In genomic region chr11:12044799-12045198, GRCh38 we compare ENCODE assay signal across 9 cellular contexts. TPM values are rescaled to one million over a fixed set of nuclear protein-coding genes. Genes with fewer than 3 reads are reported as not detected.
DNase-seq lines count a peak whose midpoint lies in the region; ATAC-seq and TF ChIP-seq lines count a peak whose summit lies in the region.
"Had no signal": no experiment of that assay in that cellular context is flagged by ENCODE, and none has a peak within 500 bp of the region (broad histone marks: within the 10 kb centered on the region; RNA-seq: fewer than 3 reads in every experiment).

No MANE protein-coding gene starts in this region.

- H3K27me3 ChIP-seq in brain microvascular endothelial cell (replicated peaks) (no peaks in the 10 kb centered on the region), mesendoderm (ENCODE audit: insufficient read depth, low read length, poor library complexity) (no peaks in the 10 kb centered on the region), transverse colon (no peaks in the 10 kb centered on the region)

- in situ Hi-C loops in brain microvascular endothelial cell (cut with HindIII; ENCODE audit: low pct_ligation_motif_present, low sequenced_read_pairs) (no loop called here), transverse colon (cut with MboI; ENCODE audit: low pct_ligation_motif_present in 1 of 4, low pct_unique_long_range_greater_than_20kb in 1 of 4, low sequenced_read_pairs in 3 of 4) (loop anchor here (5.0 to 25.0 kb wide), 10 partner anchors 107 to 252 kb away; no protein-coding TSS in a partner anchor)

- no peak overlapping the region for H2AK5ac ChIP-seq in mesendoderm (ENCODE audit: low read length)

- TF ChIP-seq CTCF in brain microvascular endothelial cell (IDR thresholded peaks at IDR 0.05; ENCODE audit: low read depth, low read length, missing control alignments) = no peak
- TF ChIP-seq CTCF in transverse colon (IDR thresholded peaks at IDR 0.05) = no peak

- no peaks in the 10 kb centered on the region for H3K79me2 ChIP-seq in mesendoderm (ENCODE audit: control insufficient read depth, insufficient read depth, low read length)

- H3K23ac ChIP-seq in mesendoderm (ENCODE audit: low read length) = no peak overlapping the region

- H3K18ac ChIP-seq in mesendoderm (ENCODE audit: low read length) = no peak overlapping the region

- no peak overlapping the region for H3K4ac ChIP-seq in mesendoderm (ENCODE audit: low read depth, low read length)

- H4K8ac ChIP-seq in mesendoderm (ENCODE audit: low read depth, low read length) = no peak overlapping the region

- DNase-seq in DMS53 (lab: John Stamatoyannopoulos, UW) = peak; percentile 30
- no peak for DNase-seq in DMS53 treated with DMSO at 0.1 percent for 48 hours (lab: John Stamatoyannopoulos, UW; ENCODE audit: unreplicated experiment)
- no peak for DNase-seq in brain microvascular endothelial cell
- no peak for DNase-seq in mesendoderm
- DNase-seq in transverse colon = no peak
- DNase-seq in HK-2 (ENCODE audit: unreplicated experiment) = no peak
- DNase-seq in NAMALWA (ENCODE audit: low spot score) = no peak

- ATAC-seq in HG03565 (IDR thresholded peaks at IDR 0.05; ENCODE audit: unreplicated experiment) = no peak

- no peak overlapping the region for H3K4me3 ChIP-seq in brain microvascular endothelial cell (ENCODE audit: low read depth, low read length)
- H3K4me3 ChIP-seq in mesendoderm (ENCODE audit: low read length) = no peak overlapping the region
- no peak overlapping the region for H3K4me3 ChIP-seq in transverse colon

- no peak for TF ChIP-seq EP300 in transverse colon (IDR thresholded peaks at IDR 0.05; ENCODE audit: low read depth)

- H2BK120ac ChIP-seq in mesendoderm (ENCODE audit: low read depth, low read length) = no peak overlapping the region

- no peak overlapping the region for H3K4me2 ChIP-seq in mesendoderm (ENCODE audit: low read length)

- no peaks in the 10 kb centered on the region for H3K9me3 ChIP-seq in transverse colon

- H2BK15ac ChIP-seq in mesendoderm (replicated peaks; ENCODE audit: low read depth) = no peak overlapping the region

- H3K27ac ChIP-seq in brain microvascular endothelial cell (peak overlapping the region; percentile 90), mesendoderm (ENCODE audit: low read depth, low read length) (no peak overlapping the region), transverse colon (peak overlapping the region; percentile 6 to 66 (median 30))
- H3K27ac ChIP-seq: 22Rv1 had no signal

- H3K36me3 ChIP-seq in brain microvascular endothelial cell (replicated peaks) (no peaks in the 10 kb centered on the region), mesendoderm (ENCODE audit: control insufficient read depth, insufficient read depth, low read length) (no peaks in the 10 kb centered on the region), transverse colon (no peaks in the 10 kb centered on the region)

- no peak for TF ChIP-seq POLR2A in transverse colon (IDR thresholded peaks at IDR 0.05)

- no peaks in the 10 kb centered on the region for H3K4me1 ChIP-seq in mesendoderm (ENCODE audit: control insufficient read depth, low read depth, low read length)
- H3K4me1 ChIP-seq in transverse colon = peaks cover 0 to 15% (median 9%) of the 10 kb centered on the region in 4 donors

- intact Hi-C loops in transverse colon (cut with DNase I; ENCODE audit: low total_unique reads) = loop anchor here (2.0 to 5.0 kb wide), 2 partner anchors 112 to 246 kb away; no protein-coding TSS in a partner anchor

- no peak overlapping the region for H3K9ac ChIP-seq in mesendoderm (ENCODE audit: low read length)

- WGBS in mesendoderm (ENCODE audit: extremely low coverage, insufficient coverage, low lambda C conversion rate) = no CpG with 5 or more reads among the region's 8 CpGs
- WGBS in transverse colon (ENCODE audit: low coverage in 1 of 2), 2 donors = 82 to 100% methylated on average over 2 to 8 of the region's 8 CpGs

- H3K79me1 ChIP-seq in mesendoderm (ENCODE audit: low read length) = no peaks in the 10 kb centered on the region

- no peak overlapping the region for H4K5ac ChIP-seq in mesendoderm (ENCODE audit: low read length)

- peak overlapping the region; percentile 5 for H3K56ac ChIP-seq in mesendoderm (ENCODE audit: low read length)

- H2BK5ac ChIP-seq in mesendoderm (ENCODE audit: low read length) = no peak overlapping the region

RNA-seq across cellular contexts. Expression of gene DKK3, which starts 36.4 kb away (rescaled TPM):
- 17.5 TPM for polyA plus RNA-seq in mesendoderm (2013, experiment 1 of 2)
- 17.2 TPM for polyA plus RNA-seq in mesendoderm (2013, experiment 2 of 2)
- total RNA-seq in transverse colon = 100 to 1,000 TPM in 1 of 4 donors, 10 to 100 TPM in 3; 27.2 to 181 (median 40.1) TPM
